Comparison of ENCODE assay signal across 23 cellular contexts in the genomic region with DNA sequence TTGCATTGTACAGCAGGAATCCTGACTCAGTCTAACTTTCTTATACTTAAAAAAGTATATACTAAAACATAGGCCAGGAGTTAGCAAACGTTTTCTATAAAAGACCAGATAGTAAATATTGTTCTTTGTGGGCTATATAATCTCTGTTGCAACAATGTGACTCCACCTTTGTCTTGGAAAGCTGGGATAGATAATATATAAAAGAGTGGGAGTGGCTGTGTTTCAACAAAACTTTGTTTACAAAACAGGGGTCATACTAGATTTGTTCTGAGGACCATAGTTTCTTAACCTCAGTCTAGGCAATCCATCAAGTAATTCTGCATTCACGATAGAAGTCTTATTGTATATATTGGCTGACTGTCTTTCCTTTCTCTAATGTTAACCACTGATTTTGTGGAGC. TPM values are rescaled to one million over a fixed set of nuclear protein-coding genes. Genes with fewer than 3 reads are reported as not detected.
"Had no signal": no experiment of that assay in that cellular context is flagged by ENCODE, and none has a peak within 500 bp of the region (broad histone marks: within the 10 kb centered on the region; RNA-seq: fewer than 3 reads in every experiment).

No MANE protein-coding gene starts in this region.

- H3K27ac ChIP-seq: brain microvascular endothelial cell, coronary artery, heart left ventricle, left ventricle myocardium inferior, parathyroid adenoma, tibial artery, WERI-Rb-1 had no signal

- DNase-seq: activated CD4-positive, alpha-beta T cell treated with anti-CD3 and anti-CD28 coated beads for 1 hour; activated CD4-positive, alpha-beta T cell treated with anti-CD3 and anti-CD28 coated beads, Interleukin-2, amount 50 U/mL, for 4 hours; activated effector memory CD4-positive, alpha-beta T cell treated with anti-CD3 and anti-CD28 coated beads, Interleukin-2, amount 50 U/mL, for 16 hours; activated naive CD4-positive, alpha-beta T cell treated with anti-CD3 and anti-CD28 coated beads, Interleukin-2, amount 50 U/mL, for 16 hours; activated T-cell treated with anti-CD3 and anti-CD28 coated beads, Interleukin-2, amount 50 U/mL, for 48 hours; aorta; brain microvascular endothelial cell; central memory CD4-positive, alpha-beta T cell; heart left ventricle; left ventricle myocardium inferior; mammary epithelial cell; stimulated activated CD8-positive, alpha-beta memory T cell treated with anti-CD3 and anti-CD28 coated beads, Interleukin-4, amount 100 ng/mL, for 48 hours; stimulated activated naive CD4-positive, alpha-beta T cell treated with Interleukin-2 at 50 U/mL for 16 hours; tibial artery; WERI-Rb-1 had no signal

- H3K4me3 ChIP-seq: coronary artery, heart left ventricle, left ventricle myocardium inferior, smooth muscle cell, tibial artery had no signal

- H3K4me1 ChIP-seq: parathyroid adenoma had no signal

- H3K9me3 ChIP-seq: heart left ventricle, left ventricle myocardium inferior, tibial artery had no signal

- H3K36me3 ChIP-seq: brain microvascular endothelial cell, heart left ventricle, left ventricle myocardium inferior, tibial artery, WERI-Rb-1 had no signal

- H2AFZ ChIP-seq: parathyroid adenoma had no signal

- H3K4me2 ChIP-seq: smooth muscle cell had no signal

- FAIRE-seq: frontal cortex, urothelium cell line had no signal

- H3K79me2 ChIP-seq: parathyroid adenoma had no signal

- ATAC-seq: heart left ventricle, sciatic nerve had no signal

- H3K9ac ChIP-seq: parathyroid adenoma had no signal

RNA-seq across cellular contexts. Expression of a gene that starts 9.0 kb away (rescaled TPM):
- total RNA-seq: kidney epithelial cell, smooth muscle cell had no signal

RNA-seq across cellular contexts. Expression of a gene that starts 11.1 kb away (rescaled TPM):
- total RNA-seq: kidney epithelial cell, left ventricle myocardium inferior, mammary epithelial cell had no signal
- polyA plus RNA-seq: mammary epithelial cell had no signal

RNA-seq across cellular contexts. Expression of a gene that starts 25.4 kb away (rescaled TPM):
- total RNA-seq: kidney epithelial cell, left ventricle myocardium inferior, mammary epithelial cell, smooth muscle cell, subcutaneous adipose tissue had no signal
- polyA plus RNA-seq: mammary epithelial cell, smooth muscle cell had no signal
